In genomic region chr6:87630746-87631145, GRCh38 we compare ENCODE assay signal across 27 cellular contexts.
"Had no signal": no experiment of that assay in that cellular context is flagged by ENCODE, and none has a peak within 500 bp of the region (broad histone marks: within the 10 kb centered on the region; RNA-seq: fewer than 3 reads in every experiment).

No MANE protein-coding gene starts in this region.

- H3K4me3 Mint-ChIP-seq: natural killer cell treated with Interleukin-12 subunit alpha and Interleukin-12 subunit beta and Interleukin-15 and Interleukin-18, amount 100 ng/mL, for 72 hours; nephron progenitor cell; neural crest cell; stimulated activated effector memory CD8-positive, alpha-beta T cell treated with anti-CD3 and anti-CD28 coated beads, Interleukin-12 subunit alpha, Interleukin-12 subunit beta, amount 100 ng/mL, for 72 hours; stimulated activated naive B cell treated with anti-CD40 and anti-IgM and Interleukin-4, amounts not matched to agents 10 μg/mL and 1 μg/mL and 100 μg/mL, for 72 hours; stimulated activated naive CD8-positive, alpha-beta T cell treated with anti-CD3 and anti-CD28 coated beads, Interleukin-15, Interleukin-2, amounts not matched to agents 100 ng/mL and 50 ng/mL, for 24 hours had no signal

- DNase-seq: nephron progenitor cell; nucleus accumbens; pancreas; psoas muscle; right lobe of liver; sigmoid colon; small intestine; stimulated activated CD4-positive, alpha-beta T cell treated with anti-CD3 and anti-CD28 coated beads, Interleukin-15, amount 100 ng/mL, for 24 hours; stimulated activated CD4-positive, alpha-beta T cell treated with anti-CD3 and anti-CD28 coated beads, Interleukin-2, amount 100 ng/mL, for 24 hours; stimulated activated CD4-positive, alpha-beta T cell treated with anti-CD3 and anti-CD28 coated beads, Interleukin-2, amount 100 ng/mL, for 48 hours; stimulated activated CD4-positive, alpha-beta T cell treated with anti-CD3 and anti-CD28 coated beads, Interleukin-4, amount 100 ng/mL, for 24 hours; stimulated activated naive B cell treated with anti-CD40 and anti-IgM and Interleukin-4, amounts not matched to agents 10 μg/mL and 1 μg/mL and 100 μg/mL, for 72 hours; stimulated activated naive CD4-positive, alpha-beta T cell treated with Interleukin-2 at 50 U/mL for 16 hours; stomach; trophoblast cell had no signal

- ATAC-seq: natural killer cell treated with Interleukin-12 subunit alpha and Interleukin-12 subunit beta and Interleukin-15 and Interleukin-18, amount 100 ng/mL, for 72 hours; pancreas; right cardiac atrium; right lobe of liver; stimulated activated effector memory CD8-positive, alpha-beta T cell treated with anti-CD3 and anti-CD28 coated beads, Interleukin-12 subunit alpha, Interleukin-12 subunit beta, amount 100 ng/mL, for 72 hours; stimulated activated naive B cell treated with anti-CD40 and anti-IgM and Interleukin-4, amounts not matched to agents 10 μg/mL and 1 μg/mL and 100 μg/mL, for 72 hours had no signal

- H3K27ac ChIP-seq: neutrophil, pancreas, psoas muscle, right lobe of liver, sigmoid colon, stomach, thoracic aorta, thyroid gland, tibial nerve, upper lobe of left lung, vagina had no signal

- H3K27me3 ChIP-seq: neutrophil, pancreas, right lobe of liver, sigmoid colon, stomach, thyroid gland, tibial nerve, upper lobe of left lung, vagina had no signal

- H3K4me1 ChIP-seq: pancreas, psoas muscle, right lobe of liver, sigmoid colon, stomach, thyroid gland, tibial nerve, vagina had no signal

- H3K36me3 ChIP-seq: pancreas, right lobe of liver, thyroid gland, vagina had no signal

- H3K9me3 ChIP-seq: neutrophil, pancreas, psoas muscle, right lobe of liver, sigmoid colon, stomach, thoracic aorta, thyroid gland, tibial nerve, upper lobe of left lung, vagina had no signal

- H3K4me1 Mint-ChIP-seq: nephron progenitor cell; stimulated activated effector memory CD8-positive, alpha-beta T cell treated with anti-CD3 and anti-CD28 coated beads, Interleukin-12 subunit alpha, Interleukin-12 subunit beta, amount 100 ng/mL, for 72 hours had no signal

- H3K27me3 Mint-ChIP-seq: natural killer cell treated with Interleukin-12 subunit alpha and Interleukin-12 subunit beta and Interleukin-15 and Interleukin-18, amount 100 ng/mL, for 72 hours; progenitor cell of endocrine pancreas; stimulated activated naive B cell treated with anti-CD40 and anti-IgM and Interleukin-4, amounts not matched to agents 10 μg/mL and 1 μg/mL and 100 μg/mL, for 72 hours; stimulated activated naive CD8-positive, alpha-beta T cell treated with anti-CD3 and anti-CD28 coated beads, Interleukin-15, Interleukin-2, amounts not matched to agents 100 ng/mL and 50 ng/mL, for 24 hours had no signal

- H3K9me3 Mint-ChIP-seq: natural killer cell treated with Interleukin-12 subunit alpha and Interleukin-12 subunit beta and Interleukin-15 and Interleukin-18, amount 100 ng/mL, for 72 hours; nephron progenitor cell; neural crest cell; stimulated activated effector memory CD8-positive, alpha-beta T cell treated with anti-CD3 and anti-CD28 coated beads, Interleukin-12 subunit alpha, Interleukin-12 subunit beta, amount 100 ng/mL, for 72 hours; stimulated activated naive B cell treated with anti-CD40 and anti-IgM and Interleukin-4, amounts not matched to agents 10 μg/mL and 1 μg/mL and 100 μg/mL, for 72 hours; stimulated activated naive CD8-positive, alpha-beta T cell treated with anti-CD3 and anti-CD28 coated beads, Interleukin-15, Interleukin-2, amounts not matched to agents 100 ng/mL and 50 ng/mL, for 24 hours had no signal

- H3K27ac Mint-ChIP-seq: natural killer cell treated with Interleukin-12 subunit alpha and Interleukin-12 subunit beta and Interleukin-15 and Interleukin-18, amount 100 ng/mL, for 72 hours; nephron progenitor cell; progenitor cell of endocrine pancreas; stimulated activated effector memory CD8-positive, alpha-beta T cell treated with anti-CD3 and anti-CD28 coated beads, Interleukin-12 subunit alpha, Interleukin-12 subunit beta, amount 100 ng/mL, for 72 hours; stimulated activated naive B cell treated with anti-CD40 and anti-IgM and Interleukin-4, amounts not matched to agents 10 μg/mL and 1 μg/mL and 100 μg/mL, for 72 hours; stimulated activated naive CD8-positive, alpha-beta T cell treated with anti-CD3 and anti-CD28 coated beads, Interleukin-15, Interleukin-2, amounts not matched to agents 100 ng/mL and 50 ng/mL, for 24 hours had no signal

- H3K4me3 ChIP-seq: pancreas, psoas muscle, right lobe of liver, sigmoid colon, stomach, thoracic aorta, thyroid gland, tibial nerve, upper lobe of left lung, vagina had no signal
